23 cellular contexts compared by ENCODE assay signal in the genomic region with DNA sequence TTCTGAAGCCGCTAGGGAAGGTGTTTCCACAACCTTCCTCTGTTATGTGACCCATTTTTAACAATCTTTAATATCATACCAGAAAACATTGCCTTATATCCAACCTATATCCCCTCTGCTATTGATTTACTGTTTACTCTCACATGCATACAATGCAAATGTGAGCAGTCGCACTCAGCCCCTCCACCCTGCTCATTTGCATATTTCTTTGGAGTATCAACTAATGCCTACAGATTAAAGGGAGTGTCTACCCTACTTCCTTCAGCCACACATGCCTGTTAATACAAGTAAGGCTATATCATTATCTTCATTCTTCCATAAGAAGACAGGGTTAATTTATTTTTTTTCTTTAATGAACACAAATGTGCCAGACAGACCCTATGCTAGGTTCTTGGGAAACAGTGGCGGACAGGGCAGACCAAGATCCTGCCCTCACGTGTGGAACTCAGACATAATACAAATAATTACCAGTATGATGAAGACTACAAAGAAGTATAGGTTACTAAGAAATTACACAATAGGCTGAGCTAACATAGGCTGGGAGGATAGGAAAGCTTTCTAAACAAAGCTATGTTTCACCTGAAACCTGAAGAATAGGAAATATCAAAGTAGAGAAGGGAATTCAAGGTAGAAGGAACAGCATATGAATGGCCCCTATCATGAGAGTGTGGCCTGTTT.
A peak's percentile ranks its signal among the peaks of the same experiment; 100 is the strongest.
DNase-seq lines count a peak whose midpoint lies in the region; ATAC-seq and TF ChIP-seq lines count a peak whose summit lies in the region.
"Had no signal": no experiment of that assay in that cellular context is flagged by ENCODE, and none has a peak within 500 bp of the region (broad histone marks: within the 10 kb centered on the region; RNA-seq: fewer than 3 reads in every experiment).

No MANE protein-coding gene starts in this region.

- no peak overlapping the region for H3K4me3 ChIP-seq in Caco-2 (ENCODE audit: low read depth, low read length)
- no peak overlapping the region for H3K4me3 ChIP-seq in PC-3 (ENCODE audit: low read length)
- no peak overlapping the region for H3K4me3 ChIP-seq in endodermal cell (ENCODE audit: low read length)
- H3K4me3 ChIP-seq: tibial nerve had no signal

- POLR2A ChIA-PET in Caco-2 (lab: Charles Lee) (interaction anchor here (1.0 kb wide), 2 partner anchors 11 to 171 kb away, joined by 3 to 10 read pairs; partner anchors contain the start of gene RAP1B), PC-3 (lab: Charles Lee; ENCODE audit: unreplicated experiment) (no interaction called here)

- CTCF ChIA-PET in Caco-2 (lab: Charles Lee) (interaction anchor here (0.7 to 0.8 kb wide), 2 partner anchors 81 to 166 kb away, joined by 4 read pairs; no protein-coding TSS in a partner anchor), PC-3 (lab: Charles Lee) (no interaction called here)

- H3F3A ChIP-seq in PC-3 (ENCODE audit: low read length, unreplicated experiment) = no peaks in the 10 kb centered on the region

- no peaks in the 10 kb centered on the region for H4K20me1 ChIP-seq in PC-3 (ENCODE audit: low read length)

- H3K27ac Mint-ChIP-seq in Caco-2 (ENCODE audit: unreplicated experiment) = peak overlapping the region; percentile 56
- peak overlapping the region; percentile 2 for H3K27ac Mint-ChIP-seq in endodermal cell
- H3K27ac Mint-ChIP-seq in natural killer cell = peak overlapping the region; percentile 87 to 90
- H3K27ac Mint-ChIP-seq: activated B cell treated with CpG ODN at 0.5 μM for 24 hours; activated CD4-positive, alpha-beta memory T cell treated with anti-CD3 and anti-CD28 coated beads, Interleukin-2, amount 10 ng/mL, durations not matched to agents 7 days and 5 days; activated naive CD8-positive, alpha-beta T cell treated with anti-CD3 and anti-CD28 coated beads for 36 hours; activated T-cell treated with anti-CD3 and anti-CD28 coated beads, Interleukin-2, amount 50 U/mL, for 24 hours; dendritic cell treated with granulocyte-macrophage colony-stimulating factor and Interleukin-4, amounts not matched to agents 40 ng/mL and 50 ng/mL, for 4 days; IgD-negative memory B cell; stimulated activated naive B cell treated with anti-CD40 and anti-IgM and Interleukin-4, amounts not matched to agents 10 μg/mL and 1 μg/mL and 100 μg/mL, for 72 hours had no signal

- H3K4me1 ChIP-seq in Caco-2 (peaks cover 15% of the 10 kb centered on the region), PC-3 (ENCODE audit: insufficient read depth, low read length) (peaks cover 27% of the 10 kb centered on the region), endodermal cell (ENCODE audit: control insufficient read depth, insufficient read depth, low read length) (peaks cover 10% of the 10 kb centered on the region)
- H3K4me1 ChIP-seq: tibial nerve had no signal

- no TSS peak for BruUV-seq in Caco-2 (replicated peaks; lab: Mats Ljungman, UMichigan)
- BruUV-seq in PC-3 (replicated peaks; lab: Mats Ljungman, UMichigan) = no TSS peak

- H3K9me2 ChIP-seq in PC-3 (replicated peaks; ENCODE audit: low read length) = no peaks in the 10 kb centered on the region

- H3K27me3 ChIP-seq in Caco-2 (replicated peaks; ENCODE audit: control insufficient read depth, insufficient read depth, low read length) (no peaks in the 10 kb centered on the region), PC-3 (ENCODE audit: low read length) (no peaks in the 10 kb centered on the region), endodermal cell (ENCODE audit: control insufficient read depth, insufficient read depth, low read length, poor library complexity, severe bottlenecking) (no peaks in the 10 kb centered on the region)
- H3K27me3 ChIP-seq: tibial nerve had no signal

- H2AFZ ChIP-seq in PC-3 (ENCODE audit: low read length) = peak overlapping the region; percentile 44; the same call in 1 of the 2 replicates

- H3K36me3 ChIP-seq in Caco-2 (ENCODE audit: control insufficient read depth, insufficient read depth, low read length) (no peaks in the 10 kb centered on the region; the same call in 1 of the 2 replicates), PC-3 (ENCODE audit: low read depth, low read length) (no peaks in the 10 kb centered on the region), endodermal cell (ENCODE audit: control insufficient read depth, insufficient read depth, low read length) (no peaks in the 10 kb centered on the region)
- H3K36me3 ChIP-seq: tibial nerve had no signal

- DNase-seq in Caco-2 (no peak), PC-3 (no peak), endodermal cell (no peak), natural killer cell (no peak), NCI-H2196 (lab: John Stamatoyannopoulos, UW; ENCODE audit: unreplicated experiment) (no peak)
- DNase-seq in stimulated activated CD4-positive, alpha-beta T cell treated with anti-CD3 and anti-CD28 coated beads, Interleukin-4, amount 100 ng/mL, for 4 hours = no peak
- DNase-seq: activated B cell treated with CpG ODN at 0.5 μM for 24 hours; activated CD4-positive, alpha-beta memory T cell treated with anti-CD3 and anti-CD28 coated beads, Interleukin-2, amount 10 ng/mL, durations not matched to agents 7 days and 5 days; activated naive CD8-positive, alpha-beta T cell treated with anti-CD3 and anti-CD28 coated beads for 36 hours; activated T-cell treated with anti-CD3 and anti-CD28 coated beads, Interleukin-2, amount 50 U/mL, for 24 hours; C1 segment of cervical spinal cord; naive B cell; NCI-H2029; NCI-H510A treated with DMSO at 0.1 percent for 48 hours; SIG-M5; stimulated activated naive B cell treated with anti-CD40 and anti-IgM and Interleukin-4, amounts not matched to agents 10 μg/mL and 1 μg/mL and 100 μg/mL, for 72 hours; T-helper 2 cell had no signal

- H3K9me3 ChIP-seq in Caco-2 = peaks cover 19% of the 10 kb centered on the region
- no peaks in the 10 kb centered on the region; the same call in 1 of the 2 replicates for H3K9me3 ChIP-seq in PC-3 (ENCODE audit: low read length)
- H3K9me3 ChIP-seq in endodermal cell (ENCODE audit: control insufficient read depth, low read length) = peaks cover 21% of the 10 kb centered on the region

- ATAC-seq in PC-3 (no peak), natural killer cell (no peak), HG03025 (IDR thresholded peaks at IDR 0.05; ENCODE audit: low FRiP score, unreplicated experiment) (no peak), GM18907 (IDR thresholded peaks at IDR 0.05; ENCODE audit: unreplicated experiment) (no peak)
- ATAC-seq: stimulated activated naive B cell treated with anti-CD40 and anti-IgM and Interleukin-4, amounts not matched to agents 10 μg/mL and 1 μg/mL and 100 μg/mL, for 72 hours had no signal

- peaks cover 20% of the 10 kb centered on the region for H3K9me3 Mint-ChIP-seq in Caco-2 (ENCODE audit: unreplicated experiment)
- H3K9me3 Mint-ChIP-seq in endodermal cell = peaks cover 25% of the 10 kb centered on the region
- H3K9me3 Mint-ChIP-seq in natural killer cell = peaks cover 0 to 3% of the 10 kb centered on the region in 2 donors

- TF ChIP-seq CTCF in Caco-2 (IDR thresholded peaks at IDR 0.05; ENCODE audit: insufficient read depth in 1 of 2, low read depth in 1 of 2, low read length in 1 of 2, severe bottlenecking in 1 of 2, unreplicated experiment in 1 of 2) = no peak
- TF ChIP-seq CTCF in PC-3 (conservative IDR thresholded peaks at IDR 0.05; ENCODE audit: low read depth, low read length) = no peak
- TF ChIP-seq CTCF in endodermal cell (conservative IDR thresholded peaks at IDR 0.05) = no peak
- no peak for TF ChIP-seq CTCF in natural killer cell (IDR thresholded peaks at IDR 0.05)

- no peaks in the 10 kb centered on the region for H3K79me2 ChIP-seq in PC-3 (ENCODE audit: low read length)

- intact Hi-C loops in Caco-2 (cut with micrococcal nuclease; ENCODE audit: unreplicated experiment) = no loop called here
- intact Hi-C loops in PC-3 (cut with micrococcal nuclease) = loop anchor here (5.0 kb wide), 2 partner anchors 62 to 128 kb away; no protein-coding TSS in a partner anchor
- intact Hi-C loops in natural killer cell (cut with micrococcal nuclease) = no loop called here

- H3K36me3 Mint-ChIP-seq in Caco-2 (ENCODE audit: insufficient read depth, unreplicated experiment) (peaks cover 15% of the 10 kb centered on the region), endodermal cell (ENCODE audit: low read depth) (peaks cover 7% of the 10 kb centered on the region), natural killer cell (peaks cover 46% of the 10 kb centered on the region)
- H3K36me3 Mint-ChIP-seq: brain had no signal

- H3K4me1 Mint-ChIP-seq in Caco-2 (ENCODE audit: low read depth, unreplicated experiment) (peaks cover 43% of the 10 kb centered on the region), endodermal cell (peaks cover 37% of the 10 kb centered on the region), natural killer cell (peaks cover 90 to 94% of the 10 kb centered on the region in 2 donors)

- H3K27ac ChIP-seq in PC-3 (ENCODE audit: low read length) = no peak overlapping the region
- no peak overlapping the region for H3K27ac ChIP-seq in endodermal cell (ENCODE audit: low read depth, low read length)
- H3K27ac ChIP-seq: tibial nerve had no signal

- H3K27me3 Mint-ChIP-seq in Caco-2 (ENCODE audit: insufficient read depth, unreplicated experiment) (no peaks in the 10 kb centered on the region), endodermal cell (ENCODE audit: insufficient read depth) (no peaks in the 10 kb centered on the region), natural killer cell (ENCODE audit: low read depth in 2 of 2) (no peaks in the 10 kb centered on the region)
- H3K27me3 Mint-ChIP-seq: activated B cell treated with CpG ODN at 0.5 μM for 24 hours; activated CD4-positive, alpha-beta memory T cell treated with anti-CD3 and anti-CD28 coated beads, Interleukin-2, amount 10 ng/mL, durations not matched to agents 7 days and 5 days; activated naive CD8-positive, alpha-beta T cell treated with anti-CD3 and anti-CD28 coated beads for 36 hours; activated T-cell treated with anti-CD3 and anti-CD28 coated beads, Interleukin-2, amount 50 U/mL, for 24 hours; brain; dendritic cell treated with granulocyte-macrophage colony-stimulating factor and Interleukin-4, amounts not matched to agents 40 ng/mL and 50 ng/mL, for 4 days; IgD-negative memory B cell; stimulated activated naive B cell treated with anti-CD40 and anti-IgM and Interleukin-4, amounts not matched to agents 10 μg/mL and 1 μg/mL and 100 μg/mL, for 72 hours had no signal

- 88% methylated on average over 2 to 4 of the region's 4 CpGs for WGBS in endodermal cell (ENCODE audit: insufficient coverage in 1 of 2, insufficient read length in 1 of 2), 2 experiments

- H3K4me3 Mint-ChIP-seq in Caco-2 (ENCODE audit: unreplicated experiment) (no peak overlapping the region), endodermal cell (no peak overlapping the region), natural killer cell (peak overlapping the region; percentile 57)
- H3K4me3 Mint-ChIP-seq: activated B cell treated with CpG ODN at 0.5 μM for 24 hours; activated CD4-positive, alpha-beta memory T cell treated with anti-CD3 and anti-CD28 coated beads, Interleukin-2, amount 10 ng/mL, durations not matched to agents 7 days and 5 days; activated naive CD8-positive, alpha-beta T cell treated with anti-CD3 and anti-CD28 coated beads for 36 hours; activated T-cell treated with anti-CD3 and anti-CD28 coated beads, Interleukin-2, amount 50 U/mL, for 24 hours; brain; dendritic cell treated with granulocyte-macrophage colony-stimulating factor and Interleukin-4, amounts not matched to agents 40 ng/mL and 50 ng/mL, for 4 days; stimulated activated naive B cell treated with anti-CD40 and anti-IgM and Interleukin-4, amounts not matched to agents 10 μg/mL and 1 μg/mL and 100 μg/mL, for 72 hours had no signal

- H3K9ac ChIP-seq in PC-3 (ENCODE audit: low read length) (no peak overlapping the region), endodermal cell (ENCODE audit: extremely low read depth, low read length, poor library complexity, severe bottlenecking) (no peak overlapping the region)

- no peak overlapping the region for H3K4me2 ChIP-seq in PC-3 (ENCODE audit: low read length)

Comparison
In these comparisons a context has a peak if more than half of its experiments do, and no peak if none do; other contexts are left out.
1. H3K27ac Mint-ChIP-seq: peak in every context shown above with its lines; median percentile 88 in natural killer cell; 56 in Caco-2; 2 in endodermal cell.